ENCODE assay signal across 6 cellular contexts in genomic region chr19:1904385-1905070, GRCh38. TPM values are rescaled to one million over a fixed set of nuclear protein-coding genes. Genes with fewer than 3 reads are reported as not detected.
DNase-seq lines count a peak whose midpoint lies in the region; ATAC-seq, FAIRE-seq and TF ChIP-seq lines count a peak whose summit lies in the region.

No MANE protein-coding gene starts in this region.

- peaks cover 8% of the 10 kb centered on the region for H3K36me3 ChIP-seq in HUES64 (ENCODE audit: insufficient read depth, low read length)
- H3K36me3 ChIP-seq in ovary: no peaks in the 10 kb centered on the region

- ATAC-seq in HG03571 (IDR thresholded peaks at IDR 0.05; ENCODE audit: unreplicated experiment): no peak

- WGBS in HUES64: 50% methylated on average over 12 of the region's 12 CpGs
- WGBS in ovary, 3 donors: 55 to 56% (median 55%) methylated on average over 12 of the region's 12 CpGs

- TF ChIP-seq POLR2A in GM12892 (IDR thresholded peaks at IDR 0.05; ENCODE audit: low read depth, low read length) (peak; percentile 63), ovary (IDR thresholded peaks at IDR 0.05) (no peak)

- TF ChIP-seq EP300 in ovary (IDR thresholded peaks at IDR 0.05): no peak

- H3K9me3 ChIP-seq in HUES64 (ENCODE audit: insufficient read depth, low read depth, low read length): no peaks in the 10 kb centered on the region
- no peaks in the 10 kb centered on the region for H3K9me3 ChIP-seq in ovary

- intact Hi-C loops in ovary (cut with DNase I): loop anchor here in 1 of 4 donors (5.0 kb wide), 1 partner anchor 37 kb away; no protein-coding TSS in a partner anchor

- H3K27ac ChIP-seq in HUES64 (ENCODE audit: low read depth, low read length) (peak overlapping the region; percentile 84), caudate nucleus (ENCODE audit: low read depth, low read length) (peak overlapping the region; percentile 85), ovary (peak overlapping the region; percentile 52 to 87)

- no peak for TF ChIP-seq CTCF in ovary (IDR thresholded peaks at IDR 0.05)

- H3K4me3 ChIP-seq in HUES64 (ENCODE audit: low read length) (peak overlapping the region; percentile 66), ovary (no peak overlapping the region)

- peak; percentile 90 for FAIRE-seq in GM12892 (lab: Jason Lieb, UNC)

- H3K27me3 ChIP-seq in HUES64 (ENCODE audit: insufficient read depth, low read length) (no peaks in the 10 kb centered on the region), ovary (no peaks in the 10 kb centered on the region)

- DNase-seq in GM12892 (ENCODE audit: insufficient read length) (peak; percentile 54), caudate nucleus (lab: John Stamatoyannopoulos, UW) (peak in 10 of 61 donors; percentile 7 to 48 (median 23)), ovary (peak in 1 of 5 donors; percentile 63), middle frontal gyrus (ENCODE audit: extremely low spot score, low spot score) (no peak)

- H3K4me1 ChIP-seq in HUES64 (ENCODE audit: insufficient read depth, low read length) (peaks cover 12% of the 10 kb centered on the region), ovary (ENCODE audit: insufficient read depth) (peaks cover 16% of the 10 kb centered on the region)

- H3K9ac ChIP-seq in HUES64 (ENCODE audit: low read depth, low read length): peak overlapping the region; percentile 60

RNA-seq across cellular contexts. Expression of gene ADAT3, which starts 0.7 kb away (rescaled TPM):
- not detected for polyA plus RNA-seq in GM12892 (2012; ENCODE audit: missing spikeins)
- 4.1 TPM for polyA plus RNA-seq in HUES64 (2013, experiment 1 of 2)
- polyA plus RNA-seq in HUES64 (2013, experiment 2 of 2): 4.1 TPM
- 10 to 100 TPM in 1 of 7 donors, 1 to 10 TPM in 6; 2.6 to 13.7 (median 4.6) TPM for total RNA-seq in ovary
- 1 to 10 TPM in 1 of 2 donors, not detected in 1; 2.3 TPM for polyA plus RNA-seq in ovary

RNA-seq across cellular contexts. Expression of gene SCAMP4, which starts 0.7 kb away (rescaled TPM):
- polyA plus RNA-seq in GM12892 (2012; ENCODE audit: missing spikeins): 7.2 TPM
- polyA plus RNA-seq in HUES64 (2013, experiment 1 of 2): 31.7 TPM
- polyA plus RNA-seq in HUES64 (2013, experiment 2 of 2): 32.5 TPM
- 10 to 100 TPM; 32.0 to 87.0 (median 62.6) TPM for total RNA-seq in ovary
- polyA plus RNA-seq in ovary: 10 to 100 TPM; 11.7 to 31.1 TPM

RNA-seq across cellular contexts. Expression of gene ABHD17A, which starts 19.2 kb away (rescaled TPM):
- 5.0 TPM for polyA plus RNA-seq in GM12892 (2012; ENCODE audit: missing spikeins)
- 31.8 TPM for polyA plus RNA-seq in HUES64 (2013, experiment 1 of 2)
- polyA plus RNA-seq in HUES64 (2013, experiment 2 of 2): 31.0 TPM
- total RNA-seq in ovary: 10 to 100 TPM; 54.2 to 87.3 (median 65.4) TPM
- polyA plus RNA-seq in ovary: 10 to 100 TPM in 1 of 2 donors, under 1 TPM in 1; 0.57 to 65.6 TPM

RNA-seq across cellular contexts. Expression of gene CSNK1G2, which starts 36.4 kb away (rescaled TPM):
- 22.4 TPM for polyA plus RNA-seq in GM12892 (2012; ENCODE audit: missing spikeins)
- 82.3 TPM for polyA plus RNA-seq in HUES64 (2013, experiment 1 of 2)
- 92.0 TPM for polyA plus RNA-seq in HUES64 (2013, experiment 2 of 2)
- 10 to 100 TPM; 35.9 to 65.4 (median 50.7) TPM for total RNA-seq in ovary
- polyA plus RNA-seq in ovary: 10 to 100 TPM in 1 of 2 donors, 1 to 10 TPM in 1; 5.9 to 48.7 TPM

RNA-seq across cellular contexts. Expression of gene KLF16, which starts 41.1 kb away (rescaled TPM):
- polyA plus RNA-seq in GM12892 (2012; ENCODE audit: missing spikeins): 4.3 TPM
- 23.7 TPM for polyA plus RNA-seq in HUES64 (2013, experiment 1 of 2)
- polyA plus RNA-seq in HUES64 (2013, experiment 2 of 2): 24.2 TPM
- 10 to 100 TPM in 6 of 7 donors, 1 to 10 TPM in 1; 4.2 to 26.6 (median 14.4) TPM for total RNA-seq in ovary
- polyA plus RNA-seq in ovary: 1 to 10 TPM in 1 of 2 donors, under 1 TPM in 1; 0.63 to 5.4 TPM
